Comparison of ENCODE assay signal across 25 cellular contexts in the genomic region with DNA sequence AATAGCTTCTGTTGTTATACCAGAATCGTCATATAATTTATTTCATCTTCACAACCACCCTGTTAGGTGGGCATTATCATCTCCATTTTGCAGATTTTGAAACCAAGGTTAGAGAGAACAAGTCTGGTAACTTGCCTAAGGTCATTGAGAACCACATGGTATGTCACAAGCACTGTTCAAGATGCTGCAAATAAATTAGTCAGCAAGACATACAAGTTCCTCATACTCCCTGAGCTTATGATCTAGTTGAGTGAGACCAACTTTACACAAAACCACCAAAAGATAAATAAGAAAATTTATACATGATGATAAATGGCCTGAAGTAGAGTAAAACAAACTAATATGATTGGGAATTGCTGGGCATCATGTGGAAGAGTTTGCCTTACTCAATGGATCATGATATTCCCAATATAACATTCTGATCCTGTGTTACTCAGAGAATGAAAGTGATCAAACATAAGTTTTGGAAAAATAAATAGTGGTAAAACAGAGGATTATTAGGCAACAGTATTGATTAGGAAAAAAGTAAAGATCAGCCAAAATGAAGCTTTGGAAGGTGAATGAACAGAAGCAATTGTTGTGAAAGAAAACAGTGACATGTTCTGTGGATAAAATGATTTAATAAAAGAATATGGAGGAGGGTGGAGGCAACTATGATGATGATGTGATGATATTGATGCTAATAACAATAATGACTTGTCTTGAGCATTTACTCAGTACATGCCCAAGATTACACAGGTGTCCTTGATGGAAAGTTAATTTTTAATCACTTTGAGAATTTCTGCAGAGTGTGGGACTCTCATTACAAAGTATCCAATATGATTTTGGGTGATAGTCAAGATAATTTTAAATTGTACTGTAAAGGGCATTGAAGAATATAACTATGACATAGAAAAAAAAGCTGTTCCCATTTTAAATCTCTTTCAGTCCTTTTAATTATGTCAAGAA. TPM values are rescaled to one million over a fixed set of nuclear protein-coding genes. Genes with fewer than 3 reads are reported as not detected.
"Had no signal": no experiment of that assay in that cellular context is flagged by ENCODE, and none has a peak within 500 bp of the region (broad histone marks: within the 10 kb centered on the region; RNA-seq: fewer than 3 reads in every experiment).

No MANE protein-coding gene starts in this region.

- FAIRE-seq: RCC 7860 had no signal

- H3K36me3 ChIP-seq: brain microvascular endothelial cell had no signal

- H3K4me3 Mint-ChIP-seq: activated CD8-positive, alpha-beta memory T cell treated with anti-CD3 and anti-CD28 coated beads, Interleukin-2, amount 10 ng/mL, durations not matched to agents 7 days and 5 days; activated naive CD4-positive, alpha-beta T cell treated with anti-CD3 and anti-CD28 coated beads for 36 hours; activated naive CD8-positive, alpha-beta T cell; activated T-cell treated with anti-CD3 and anti-CD28 coated beads, Interleukin-2, amount 50 U/mL, for 4 hours; activated T-helper 17 cell treated with anti-CD3 and anti-CD28 coated beads, Interleukin-2, amount 50 U/mL, for 72 hours; T-helper 17 cell; WTC11 had no signal

- H3K36me3 Mint-ChIP-seq: activated CD8-positive, alpha-beta memory T cell treated with anti-CD3 and anti-CD28 coated beads, Interleukin-2, amount 10 ng/mL, durations not matched to agents 7 days and 5 days; activated naive CD8-positive, alpha-beta T cell had no signal

- H3K27ac ChIP-seq: brain microvascular endothelial cell had no signal

- H3K4me1 Mint-ChIP-seq: activated CD8-positive, alpha-beta memory T cell treated with anti-CD3 and anti-CD28 coated beads, Interleukin-2, amount 10 ng/mL, durations not matched to agents 7 days and 5 days; activated T-helper 17 cell treated with anti-CD3 and anti-CD28 coated beads, Interleukin-2, amount 50 U/mL, for 72 hours; T-helper 17 cell had no signal

- H3K27me3 Mint-ChIP-seq: activated CD8-positive, alpha-beta memory T cell treated with anti-CD3 and anti-CD28 coated beads, Interleukin-2, amount 10 ng/mL, durations not matched to agents 7 days and 5 days; activated naive CD8-positive, alpha-beta T cell; activated T-helper 17 cell treated with anti-CD3 and anti-CD28 coated beads, Interleukin-2, amount 50 U/mL, for 72 hours; T-helper 17 cell had no signal

- ATAC-seq: activated CD8-positive, alpha-beta memory T cell treated with anti-CD3 and anti-CD28 coated beads, Interleukin-2, amount 10 ng/mL, durations not matched to agents 7 days and 5 days; activated T-cell treated with anti-CD3 and anti-CD28 coated beads, Interleukin-2, amount 50 U/mL, for 4 hours; activated T-helper 17 cell treated with anti-CD3 and anti-CD28 coated beads, Interleukin-2, amount 50 U/mL, for 72 hours; T-helper 17 cell; WTC11 had no signal

- DNase-seq: activated CD4-positive, alpha-beta T cell treated with anti-CD3 and anti-CD28 coated beads for 48 hours; activated CD4-positive, alpha-beta T cell treated with anti-CD3 and anti-CD28 coated beads, Interleukin-2, amount 50 U/mL, for 48 hours; activated CD4-positive, CD25-positive, alpha-beta regulatory T cell treated with anti-CD3 and anti-CD28 coated beads, Interleukin-2, amount 50 U/mL, for 72 hours; activated CD8-positive, alpha-beta memory T cell treated with anti-CD3 and anti-CD28 coated beads, Interleukin-2, amount 10 ng/mL, durations not matched to agents 7 days and 5 days; activated gamma-delta T cell; activated naive CD4-positive, alpha-beta T cell treated with anti-CD3 and anti-CD28 coated beads for 36 hours; activated T-cell treated with anti-CD3 and anti-CD28 coated beads, Interleukin-2, amount 50 U/mL, for 4 hours; amygdala; MM.1S; NCI-H1105; NCI-H1436; NCI-H1694 treated with DMSO at 0.1 percent for 48 hours; NCI-H2029 treated with DMSO at 0.1 percent for 48 hours; NCI-H345; NCI-H510A; NCI-H526 treated with DMSO at 0.1 percent for 48 hours; NCI-H82; SIG-M5; T-helper 17 cell; T-helper 9 cell had no signal

- H3K27me3 ChIP-seq: brain microvascular endothelial cell had no signal

- H3K27ac Mint-ChIP-seq: activated CD8-positive, alpha-beta memory T cell treated with anti-CD3 and anti-CD28 coated beads, Interleukin-2, amount 10 ng/mL, durations not matched to agents 7 days and 5 days; activated naive CD4-positive, alpha-beta T cell treated with anti-CD3 and anti-CD28 coated beads for 36 hours; activated naive CD8-positive, alpha-beta T cell; activated T-helper 17 cell treated with anti-CD3 and anti-CD28 coated beads, Interleukin-2, amount 50 U/mL, for 72 hours; T-helper 17 cell; WTC11 had no signal

RNA-seq across cellular contexts. Expression of a gene that starts 34.1 kb away (rescaled TPM):
- total RNA-seq: activated CD8-positive, alpha-beta memory T cell treated with anti-CD3 and anti-CD28 coated beads, Interleukin-2, amount 10 ng/mL, durations not matched to agents 7 days and 5 days; activated naive CD4-positive, alpha-beta T cell treated with anti-CD3 and anti-CD28 coated beads for 36 hours; activated T-cell treated with anti-CD3 and anti-CD28 coated beads, Interleukin-2, amount 50 U/mL, for 4 hours; activated T-helper 17 cell treated with anti-CD3 and anti-CD28 coated beads, Interleukin-2, amount 50 U/mL, for 72 hours; T-helper 17 cell had no signal
